8 cellular contexts compared by ENCODE assay signal in the genomic region with DNA sequence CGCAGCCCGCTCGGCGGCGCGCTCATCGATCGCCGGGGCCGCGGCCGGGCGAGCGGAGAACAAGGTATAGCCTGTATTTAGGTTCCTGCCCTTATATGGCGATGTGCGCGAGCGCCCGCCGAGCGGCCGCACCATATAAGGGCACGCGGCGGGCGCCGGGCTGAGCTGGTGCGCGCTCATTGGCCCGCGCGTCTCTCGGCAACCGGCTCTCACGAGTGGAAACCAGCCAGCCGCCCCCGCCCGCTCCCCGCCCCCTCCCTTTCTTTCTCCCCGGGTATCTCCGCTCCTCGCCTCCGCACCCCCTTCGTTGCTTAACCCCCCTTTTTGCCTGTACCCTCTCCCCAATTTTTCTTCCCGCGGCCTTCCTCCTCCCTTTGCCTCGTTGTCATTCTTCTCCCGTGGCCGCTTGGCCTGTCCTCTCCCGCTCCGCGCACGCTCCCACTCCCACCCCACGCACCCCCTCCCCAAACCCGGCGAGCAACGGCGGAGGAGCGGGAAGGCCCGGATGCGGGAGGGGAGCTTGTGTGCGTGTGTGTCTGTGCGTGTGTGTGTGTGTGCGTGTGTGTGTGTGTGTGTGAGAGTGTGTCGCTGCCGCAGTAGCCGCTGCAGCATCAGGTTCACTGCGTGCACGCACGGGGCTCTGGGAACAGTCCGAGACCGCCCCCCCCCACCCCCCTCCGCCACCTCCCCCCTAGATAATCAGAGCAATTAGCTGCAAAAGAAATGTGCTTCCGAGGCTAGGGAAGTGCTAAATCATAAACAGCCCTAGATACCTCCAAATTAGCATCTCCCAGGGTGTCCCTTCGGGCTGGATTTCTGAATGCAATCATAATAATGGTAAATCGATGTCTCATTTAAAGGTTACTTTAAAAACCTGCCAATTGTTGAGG. TPM values are rescaled to one million over a fixed set of nuclear protein-coding genes. Genes with fewer than 3 reads are reported as not detected.
A peak's percentile ranks its signal among the peaks of the same experiment; 100 is the strongest.
DNase-seq lines count a peak whose midpoint lies in the region; ATAC-seq, FAIRE-seq and TF ChIP-seq lines count a peak whose summit lies in the region.

No MANE protein-coding gene starts in this region.

- H3K36me3 ChIP-seq in ACC112 (ENCODE audit: insufficient read depth, low read length), result no peaks in the 10 kb centered on the region
- no peaks in the 10 kb centered on the region for H3K36me3 ChIP-seq in HepG2 (replicated peaks in 1 of 2; ENCODE audit: control insufficient read depth in 1 of 2, insufficient read depth in 2 of 2, low read length in 2 of 2)

- no peaks in the 10 kb centered on the region for H4K20me1 ChIP-seq in HepG2 (ENCODE audit: insufficient read depth, low read length)

- DNase-seq in NCI-H446 (lab: John Stamatoyannopoulos, UW) (peak; percentile 80 to 97), HepG2 (ENCODE audit: low spot score) (peak; percentile 83)
- DNase-seq in activated CD4-positive, CD25-positive, alpha-beta regulatory T cell treated with anti-CD3 and anti-CD28 coated beads, Interleukin-2, amount 50 U/mL, for 72 hours, result peak; percentile 73
- peak; percentile 77 for DNase-seq in central memory CD4-positive, alpha-beta T cell
- peak in 2 of 3 donors; percentile 58 to 61 for DNase-seq in stimulated activated CD4-positive, alpha-beta T cell treated with anti-CD3 and anti-CD28 coated beads, TNF-alpha, amount 100 ng/mL, for 48 hours (ENCODE audit: low read depth in 3 of 3)

- POLR2A ChIA-PET in HepG2 (lab: Yijun Ruan, JAX), result interaction anchor here (0.6 to 16.5 kb wide), 17 partner anchors 9 to 782 kb away, joined by 3 to 274 read pairs (median 5); partner anchors contain the start of genes CBX4 and CBX8

- no peaks in the 10 kb centered on the region for H3K9me3 ChIP-seq in HepG2 (ENCODE audit: low read length)

- no TSS peak for BruUV-seq in HepG2 (replicated peaks; lab: Mats Ljungman, UMichigan)

- CTCF ChIA-PET in HepG2 (lab: Yijun Ruan, JAX; ENCODE audit: low intra/inter-chr PET ratio, low total read pairs), result interaction anchor here (0.5 to 2.3 kb wide), 6 partner anchors 20 to 161 kb away, joined by 3 to 14 read pairs (median 6); no protein-coding TSS in a partner anchor

- H3K4me2 ChIP-seq in HepG2 (ENCODE audit: low read depth, low read length), result peak overlapping the region; percentile 86

- no peak for TF ChIP-seq CTCF in HepG2 (CRISPR knock-in tag; IDR thresholded peaks at IDR 0.05)

- peak; percentile 18 for FAIRE-seq in HepG2 (lab: Jason Lieb, UNC)

- H3K9ac ChIP-seq in HepG2 (ENCODE audit: insufficient read depth, low read depth, low read length), result peak overlapping the region; percentile 59; the same call in 1 of the 2 replicates

- in situ Hi-C loops in HepG2 (cut with HindIII; ENCODE audit: extremely low pct_ligation_motif_present, low pct_unique_long_range_greater_than_20kb), result loop anchor here (5.0 kb wide), 1 partner anchor 182 kb away; no protein-coding TSS in a partner anchor

- H3K79me2 ChIP-seq in ACC112 (ENCODE audit: control insufficient read depth, insufficient read depth, low read length, unreplicated experiment) (no peaks in the 10 kb centered on the region), HepG2 (ENCODE audit: insufficient read depth, low read length) (no peaks in the 10 kb centered on the region)

- TF ChIP-seq RAD21 in HepG2 (CRISPR knock-in tag; IDR thresholded peaks at IDR 0.05), result peak; percentile 27; the same call in 1 of the 2 replicates

- no peak overlapping the region for H3K27ac ChIP-seq in ACC112 (ENCODE audit: low read depth, low read length)
- H3K27ac ChIP-seq in HepG2 (ENCODE audit: extremely low read length, insufficient read depth, low read length), result no peak overlapping the region

- ATAC-seq in GM19025 (IDR thresholded peaks at IDR 0.05; ENCODE audit: low read depth, unreplicated experiment) (peak; percentile 83), HG03378 (IDR thresholded peaks at IDR 0.05; ENCODE audit: unreplicated experiment) (peak; percentile 71), HepG2 (peak; percentile 77)

- peaks cover 84% of the 10 kb centered on the region for H3K27me3 ChIP-seq in ACC112 (ENCODE audit: insufficient read depth, low read length)
- H3K27me3 ChIP-seq in HepG2 (ENCODE audit: control insufficient read depth in 1 of 2, insufficient read depth in 2 of 2, low read length in 2 of 2), result peaks cover 25 to 68% of the 10 kb centered on the region in 2 experiments

- H3K4me3 ChIP-seq in ACC112 (ENCODE audit: low read depth, low read length), result no peak overlapping the region
- peak overlapping the region in 2 of 3 experiments; percentile 38 to 62; a peak in 3 of 6 replicates for H3K4me3 ChIP-seq in HepG2 (replicated peaks in 1 of 3; ENCODE audit: insufficient read depth in 1 of 3, low read depth in 2 of 3, low read length in 3 of 3)

- H2AFZ ChIP-seq in ACC112 (ENCODE audit: low read length, unreplicated experiment), result peak overlapping the region; percentile 18
- no peak overlapping the region for H2AFZ ChIP-seq in HepG2 (ENCODE audit: low read length)

- no peak for TF ChIP-seq POLR2A in HepG2 (IDR thresholded peaks at IDR 0.05; ENCODE audit: insufficient read depth in 1 of 2, low read depth in 2 of 2, low read length in 2 of 2)

- H3K4me1 ChIP-seq in ACC112 (ENCODE audit: control insufficient read depth, insufficient read depth, low read length, unreplicated experiment) (peaks cover 15% of the 10 kb centered on the region), HepG2 (ENCODE audit: insufficient read depth, low read length) (peaks cover 49% of the 10 kb centered on the region)

- 4% methylated on average over 71 of the region's 76 CpGs for WGBS in HepG2 (ENCODE audit: low lambda C conversion rate)

- intact Hi-C loops in HepG2 (cut with micrococcal nuclease; ENCODE audit: unreplicated experiment), result loop anchor here (1.0 to 2.0 kb wide), 2 partner anchors 22 to 182 kb away; no protein-coding TSS in a partner anchor

- TF ChIP-seq EP300 in HepG2 (IDR thresholded peaks at IDR 0.05; ENCODE audit: low read depth in 2 of 2, low read length in 2 of 2) (no peak), HepG2 (CRISPR knock-in tag; IDR thresholded peaks at IDR 0.05; ENCODE audit: borderline replicate concordance) (no peak)

RNA-seq across cellular contexts. Expression of gene CBX8, which starts 13.5 kb away (rescaled TPM):
- 12.0 and 12.6 TPM in 2 replicates for total RNA-seq in HepG2 (2016; rRNA removed; fragmentation: Illumina TruSeq; extraction: Trizol)
- total RNA-seq in HepG2 (2016; cell fraction: cytosol; rRNA removed; fragmentation: Illumina TruSeq; extraction: Trizol; ENCODE audit: low read depth), result 1.3 and 2.4 TPM in 2 replicates
- total RNA-seq in HepG2 (2016; cell fraction: insoluble cytoplasmic fraction; rRNA removed; fragmentation: Illumina TruSeq; extraction: Trizol), result 12.8 and 13.5 TPM in 2 replicates
- total RNA-seq in HepG2 (2016; cell fraction: membrane; rRNA removed; fragmentation: Illumina TruSeq; extraction: Trizol), result 4.8 and 5.6 TPM in 2 replicates
- 5.7 and 8.6 TPM in 2 replicates for total RNA-seq in HepG2 (2016; cell fraction: nucleus; rRNA removed; fragmentation: Illumina TruSeq; extraction: Trizol)
- polyA plus RNA-seq in HepG2 (2011; rRNA removed), result 0.34 and 0.76 TPM in 2 replicates
- 0.72 and 0.99 TPM in 2 replicates for polyA plus RNA-seq in HepG2 (2011; cell fraction: cytosol; rRNA removed)
- polyA plus RNA-seq in HepG2 (2011; cell fraction: nucleus; rRNA removed), result 3.4 and 5.0 TPM in 2 replicates
- polyA plus RNA-seq in HepG2 (2012), result 7.4 and 7.7 TPM in 2 replicates
- 0.54 and 0.80 TPM in 2 replicates for polyA plus RNA-seq in HepG2 (2016; cell fraction: cytosol; fragmentation: Illumina TruSeq; extraction: Trizol; ENCODE audit: low read depth)
- 10.9 and 11.0 TPM in 2 replicates for polyA plus RNA-seq in HepG2 (2016; cell fraction: insoluble cytoplasmic fraction; fragmentation: Illumina TruSeq; extraction: Trizol; ENCODE audit: low read depth)
- polyA plus RNA-seq in HepG2 (2016; cell fraction: membrane; fragmentation: Illumina TruSeq; extraction: Trizol; ENCODE audit: low read depth), result 1.4 TPM in 2 replicates
- 15.7 and 18.7 TPM in 2 replicates for polyA plus RNA-seq in HepG2 (2016; cell fraction: nucleus; fragmentation: Illumina TruSeq; extraction: Trizol; ENCODE audit: insufficient read depth, low read depth)
- polyA minus RNA-seq in HepG2 (2011; rRNA and poly(A)+ RNA removed; ENCODE audit: low replicate concordance), result 1.2 and 1.6 TPM in 2 replicates
- polyA minus RNA-seq in HepG2 (2011; cell fraction: cytosol; rRNA and poly(A)+ RNA removed), result 1.8 and 1.9 TPM in 2 replicates
- 0.77 and 0.87 TPM in 2 replicates for polyA minus RNA-seq in HepG2 (2011; cell fraction: nucleus; rRNA and poly(A)+ RNA removed)

RNA-seq across cellular contexts. Expression of gene CBX4, which starts 28.9 kb away (rescaled TPM):
- 17.1 and 25.8 TPM in 2 replicates for total RNA-seq in HepG2 (2016; rRNA removed; fragmentation: Illumina TruSeq; extraction: Trizol)
- total RNA-seq in HepG2 (2016; cell fraction: cytosol; rRNA removed; fragmentation: Illumina TruSeq; extraction: Trizol; ENCODE audit: low read depth), result 4.7 and 4.8 TPM in 2 replicates
- total RNA-seq in HepG2 (2016; cell fraction: insoluble cytoplasmic fraction; rRNA removed; fragmentation: Illumina TruSeq; extraction: Trizol), result 17.7 and 25.2 TPM in 2 replicates
- total RNA-seq in HepG2 (2016; cell fraction: membrane; rRNA removed; fragmentation: Illumina TruSeq; extraction: Trizol), result 13.9 and 15.1 TPM in 2 replicates
- total RNA-seq in HepG2 (2016; cell fraction: nucleus; rRNA removed; fragmentation: Illumina TruSeq; extraction: Trizol), result 18.5 and 22.8 TPM in 2 replicates
- 50.8 and 61.1 TPM in 2 replicates for polyA plus RNA-seq in HepG2 (2011; rRNA removed)
- polyA plus RNA-seq in HepG2 (2011; cell fraction: cytosol; rRNA removed), result 31.1 and 45.6 TPM in 2 replicates
- polyA plus RNA-seq in HepG2 (2011; cell fraction: nucleus; rRNA removed), result 117 and 122 TPM in 2 replicates
- 27.9 and 32.4 TPM in 2 replicates for polyA plus RNA-seq in HepG2 (2012)
- polyA plus RNA-seq in HepG2 (2016; cell fraction: cytosol; fragmentation: Illumina TruSeq; extraction: Trizol; ENCODE audit: low read depth), result 3.7 and 4.2 TPM in 2 replicates
- polyA plus RNA-seq in HepG2 (2016; cell fraction: insoluble cytoplasmic fraction; fragmentation: Illumina TruSeq; extraction: Trizol; ENCODE audit: low read depth), result 29.4 and 33.0 TPM in 2 replicates
- polyA plus RNA-seq in HepG2 (2016; cell fraction: membrane; fragmentation: Illumina TruSeq; extraction: Trizol; ENCODE audit: low read depth), result 11.7 and 12.5 TPM in 2 replicates
- 60.4 and 60.8 TPM in 2 replicates for polyA plus RNA-seq in HepG2 (2016; cell fraction: nucleus; fragmentation: Illumina TruSeq; extraction: Trizol; ENCODE audit: insufficient read depth, low read depth)
- polyA minus RNA-seq in HepG2 (2011; rRNA and poly(A)+ RNA removed; ENCODE audit: low replicate concordance), result 17.1 and 51.0 TPM in 2 replicates
- polyA minus RNA-seq in HepG2 (2011; cell fraction: cytosol; rRNA and poly(A)+ RNA removed), result 33.1 and 38.6 TPM in 2 replicates
- polyA minus RNA-seq in HepG2 (2011; cell fraction: nucleus; rRNA and poly(A)+ RNA removed), result 17.8 and 25.2 TPM in 2 replicates

RNA-seq across cellular contexts. Expression of gene CBX2, which starts 32.4 kb away (rescaled TPM):
- total RNA-seq in HepG2 (2016; rRNA removed; fragmentation: Illumina TruSeq; extraction: Trizol), result 13.0 and 14.5 TPM in 2 replicates
- total RNA-seq in HepG2 (2016; cell fraction: cytosol; rRNA removed; fragmentation: Illumina TruSeq; extraction: Trizol; ENCODE audit: low read depth), result 6.8 and 7.5 TPM in 2 replicates
- 11.8 and 15.7 TPM in 2 replicates for total RNA-seq in HepG2 (2016; cell fraction: insoluble cytoplasmic fraction; rRNA removed; fragmentation: Illumina TruSeq; extraction: Trizol)
- total RNA-seq in HepG2 (2016; cell fraction: membrane; rRNA removed; fragmentation: Illumina TruSeq; extraction: Trizol), result 9.1 and 10.9 TPM in 2 replicates
- 11.8 and 14.3 TPM in 2 replicates for total RNA-seq in HepG2 (2016; cell fraction: nucleus; rRNA removed; fragmentation: Illumina TruSeq; extraction: Trizol)
- 31.1 and 40.2 TPM in 2 replicates for polyA plus RNA-seq in HepG2 (2011; rRNA removed)
- polyA plus RNA-seq in HepG2 (2011; cell fraction: cytosol; rRNA removed), result 25.9 and 34.2 TPM in 2 replicates
- 90.7 and 95.7 TPM in 2 replicates for polyA plus RNA-seq in HepG2 (2011; cell fraction: nucleus; rRNA removed)
- 41.2 and 46.2 TPM in 2 replicates for polyA plus RNA-seq in HepG2 (2012)
- 4.2 and 5.6 TPM in 2 replicates for polyA plus RNA-seq in HepG2 (2016; cell fraction: cytosol; fragmentation: Illumina TruSeq; extraction: Trizol; ENCODE audit: low read depth)
- 9.1 and 12.0 TPM in 2 replicates for polyA plus RNA-seq in HepG2 (2016; cell fraction: insoluble cytoplasmic fraction; fragmentation: Illumina TruSeq; extraction: Trizol; ENCODE audit: low read depth)
- polyA plus RNA-seq in HepG2 (2016; cell fraction: membrane; fragmentation: Illumina TruSeq; extraction: Trizol; ENCODE audit: low read depth), result 3.9 and 6.0 TPM in 2 replicates
- 18.6 and 21.1 TPM in 2 replicates for polyA plus RNA-seq in HepG2 (2016; cell fraction: nucleus; fragmentation: Illumina TruSeq; extraction: Trizol; ENCODE audit: insufficient read depth, low read depth)
- polyA minus RNA-seq in HepG2 (2011; rRNA and poly(A)+ RNA removed; ENCODE audit: low replicate concordance), result 42.9 and 69.2 TPM in 2 replicates
- polyA minus RNA-seq in HepG2 (2011; cell fraction: cytosol; rRNA and poly(A)+ RNA removed), result 31.2 and 31.6 TPM in 2 replicates
- polyA minus RNA-seq in HepG2 (2011; cell fraction: nucleus; rRNA and poly(A)+ RNA removed), result 17.8 and 22.4 TPM in 2 replicates
